In the genomic region with DNA sequence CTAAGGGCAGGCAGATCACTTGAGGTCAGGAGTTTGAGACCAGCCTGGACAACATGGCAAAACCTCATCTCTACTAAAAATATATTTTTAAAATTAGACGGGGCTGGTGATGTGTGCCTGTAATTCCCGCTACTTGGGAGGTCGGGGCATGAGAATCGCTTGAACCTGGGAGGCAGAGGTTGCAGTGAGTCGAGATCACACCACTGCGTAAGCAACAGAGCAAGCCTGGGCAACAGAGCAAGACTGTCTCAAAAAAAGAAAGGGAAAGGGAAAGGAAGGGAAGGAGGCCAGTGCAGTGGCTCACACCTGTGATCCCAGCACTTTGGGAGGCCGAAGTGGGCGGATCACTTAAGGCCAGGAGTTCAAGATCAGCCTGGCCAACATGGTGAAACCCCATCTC, we compare ENCODE assay signal across 2 cellular contexts.
A peak's percentile ranks its signal among the peaks of the same experiment; 100 is the strongest.
TF ChIP-seq lines count a peak whose summit lies in the region.
"Not testable (repeated sequence)": the region's sequence is repeated elsewhere in the genome, so short reads cannot be mapped to it uniquely, and the experiment has no call there.

No MANE protein-coding gene starts in this region.

TF ChIP-seq in K562, 482 proteins besides CTCF, POLR2A, EP300 and RAD21 (continues in another document):
- TF ChIP-seq ZNF644 (tag; IDR thresholded peaks at IDR 0.05; ENCODE audit: low read depth), result peak; percentile 27; the same call in 1 of the 2 replicates
- peak; percentile 25; the same call in 1 of the 2 replicates for TF ChIP-seq NCOA1 (IDR thresholded peaks at IDR 0.05; ENCODE audit: low read depth)
- 0 out of 2 replicates have a peak, but pooled peaks have one; percentile 59 for TF ChIP-seq MEF2D (tag; conservative IDR thresholded peaks at IDR 0.05; ENCODE audit: low read depth)
- TF ChIP-seq C11orf30 (IDR thresholded peaks at IDR 0.05; ENCODE audit: low read depth), result 0 out of 2 replicates have a peak, but pooled peaks have one; percentile 20
- TF ChIP-seq MAZ (CRISPR knock-in tag; conservative IDR thresholded peaks at IDR 0.05 in 1 of 2, IDR thresholded peaks at IDR 0.05 in 1 of 2), result 0 out of 4 replicates have a peak, but pooled peaks have one; percentile 15 to 20
- TF ChIP-seq NFXL1 (CRISPR knock-in tag; IDR thresholded peaks at IDR 0.05), result peak; percentile 53; the same call in 1 of the 2 replicates
- TF ChIP-seq DMBX1 (CRISPR knock-in tag; IDR thresholded peaks at IDR 0.05; ENCODE audit: borderline replicate concordance), result 0 out of 2 replicates have a peak, but pooled peaks have one; percentile 40
- TF ChIP-seq, protein P1, sequence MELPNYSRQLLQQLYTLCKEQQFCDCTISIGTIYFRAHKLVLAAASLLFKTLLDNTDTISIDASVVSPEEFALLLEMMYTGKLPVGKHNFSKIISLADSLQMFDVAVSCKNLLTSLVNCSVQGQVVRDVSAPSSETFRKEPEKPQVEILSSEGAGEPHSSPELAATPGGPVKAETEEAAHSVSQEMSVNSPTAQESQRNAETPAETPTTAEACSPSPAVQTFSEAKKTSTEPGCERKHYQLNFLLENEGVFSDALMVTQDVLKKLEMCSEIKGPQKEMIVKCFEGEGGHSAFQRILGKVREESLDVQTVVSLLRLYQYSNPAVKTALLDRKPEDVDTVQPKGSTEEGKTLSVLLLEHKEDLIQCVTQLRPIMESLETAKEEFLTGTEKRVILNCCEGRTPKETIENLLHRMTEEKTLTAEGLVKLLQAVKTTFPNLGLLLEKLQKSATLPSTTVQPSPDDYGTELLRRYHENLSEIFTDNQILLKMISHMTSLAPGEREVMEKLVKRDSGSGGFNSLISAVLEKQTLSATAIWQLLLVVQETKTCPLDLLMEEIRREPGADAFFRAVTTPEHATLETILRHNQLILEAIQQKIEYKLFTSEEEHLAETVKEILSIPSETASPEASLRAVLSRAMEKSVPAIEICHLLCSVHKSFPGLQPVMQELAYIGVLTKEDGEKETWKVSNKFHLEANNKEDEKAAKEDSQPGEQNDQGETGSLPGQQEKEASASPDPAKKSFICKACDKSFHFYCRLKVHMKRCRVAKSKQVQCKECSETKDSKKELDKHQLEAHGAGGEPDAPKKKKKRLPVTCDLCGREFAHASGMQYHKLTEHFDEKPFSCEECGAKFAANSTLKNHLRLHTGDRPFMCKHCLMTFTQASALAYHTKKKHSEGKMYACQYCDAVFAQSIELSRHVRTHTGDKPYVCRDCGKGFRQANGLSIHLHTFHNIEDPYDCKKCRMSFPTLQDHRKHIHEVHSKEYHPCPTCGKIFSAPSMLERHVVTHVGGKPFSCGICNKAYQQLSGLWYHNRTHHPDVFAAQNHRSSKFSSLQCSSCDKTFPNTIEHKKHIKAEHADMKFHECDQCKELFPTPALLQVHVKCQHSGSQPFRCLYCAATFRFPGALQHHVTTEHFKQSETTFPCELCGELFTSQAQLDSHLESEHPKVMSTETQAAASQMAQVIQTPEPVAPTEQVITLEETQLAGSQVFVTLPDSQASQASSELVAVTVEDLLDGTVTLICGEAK (IDR thresholded peaks at IDR 0.05), result peak; percentile 21; the same call in 1 of the 2 replicates
- TF ChIP-seq, protein P1 (CRISPR knock-in tag; IDR thresholded peaks at IDR 0.05), result not testable (repeated sequence)
- TF ChIP-seq, protein P2, sequence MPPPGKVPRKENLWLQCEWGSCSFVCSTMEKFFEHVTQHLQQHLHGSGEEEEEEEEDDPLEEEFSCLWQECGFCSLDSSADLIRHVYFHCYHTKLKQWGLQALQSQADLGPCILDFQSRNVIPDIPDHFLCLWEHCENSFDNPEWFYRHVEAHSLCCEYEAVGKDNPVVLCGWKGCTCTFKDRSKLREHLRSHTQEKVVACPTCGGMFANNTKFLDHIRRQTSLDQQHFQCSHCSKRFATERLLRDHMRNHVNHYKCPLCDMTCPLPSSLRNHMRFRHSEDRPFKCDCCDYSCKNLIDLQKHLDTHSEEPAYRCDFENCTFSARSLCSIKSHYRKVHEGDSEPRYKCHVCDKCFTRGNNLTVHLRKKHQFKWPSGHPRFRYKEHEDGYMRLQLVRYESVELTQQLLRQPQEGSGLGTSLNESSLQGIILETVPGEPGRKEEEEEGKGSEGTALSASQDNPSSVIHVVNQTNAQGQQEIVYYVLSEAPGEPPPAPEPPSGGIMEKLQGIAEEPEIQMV (tag; conservative IDR thresholded peaks at IDR 0.05; ENCODE audit: low read depth), result 0 out of 2 replicates have a peak, but pooled peaks have one; percentile 27
- TF ChIP-seq ZNF134 (CRISPR knock-in tag; conservative IDR thresholded peaks at IDR 0.05), result 0 out of 2 replicates have a peak, but pooled peaks have one; percentile 12
- not testable (repeated sequence) for TF ChIP-seq NR4A1 (CRISPR knock-in tag; IDR thresholded peaks at IDR 0.05)
- peak; percentile 69; the same call in 1 of the 2 replicates for TF ChIP-seq NR4A1 (tag; IDR thresholded peaks at IDR 0.05)
- TF ChIP-seq ZBTB17 (CRISPR knock-in tag; IDR thresholded peaks at IDR 0.05), result 0 out of 2 replicates have a peak, but pooled peaks have one; percentile 46
- TF ChIP-seq SMARCA5 (IDR thresholded peaks at IDR 0.05), result peak; percentile 53; the same call in 1 of the 2 replicates
- peak; percentile 63; the same call in 1 of the 2 replicates for TF ChIP-seq HLTF (IDR thresholded peaks at IDR 0.05)
- peak; percentile 37; the same call in 1 of the 2 replicates for TF ChIP-seq ZNF583 (CRISPR knock-in tag; IDR thresholded peaks at IDR 0.05)
- TF ChIP-seq BRD4 (IDR thresholded peaks at IDR 0.05), result 0 out of 2 replicates have a peak, but pooled peaks have one; percentile 4
- TF ChIP-seq NFRKB (IDR thresholded peaks at IDR 0.05; ENCODE audit: low read depth), result peak; percentile 66; the same call in 1 of the 2 replicates

TF ChIP-seq in liver, 16 proteins besides CTCF, POLR2A, EP300 and RAD21:
- TF ChIP-seq NR2F2 (IDR thresholded peaks at IDR 0.05), result peak; percentile 44
